9 cellular contexts compared by ENCODE assay signal in the genomic region with DNA sequence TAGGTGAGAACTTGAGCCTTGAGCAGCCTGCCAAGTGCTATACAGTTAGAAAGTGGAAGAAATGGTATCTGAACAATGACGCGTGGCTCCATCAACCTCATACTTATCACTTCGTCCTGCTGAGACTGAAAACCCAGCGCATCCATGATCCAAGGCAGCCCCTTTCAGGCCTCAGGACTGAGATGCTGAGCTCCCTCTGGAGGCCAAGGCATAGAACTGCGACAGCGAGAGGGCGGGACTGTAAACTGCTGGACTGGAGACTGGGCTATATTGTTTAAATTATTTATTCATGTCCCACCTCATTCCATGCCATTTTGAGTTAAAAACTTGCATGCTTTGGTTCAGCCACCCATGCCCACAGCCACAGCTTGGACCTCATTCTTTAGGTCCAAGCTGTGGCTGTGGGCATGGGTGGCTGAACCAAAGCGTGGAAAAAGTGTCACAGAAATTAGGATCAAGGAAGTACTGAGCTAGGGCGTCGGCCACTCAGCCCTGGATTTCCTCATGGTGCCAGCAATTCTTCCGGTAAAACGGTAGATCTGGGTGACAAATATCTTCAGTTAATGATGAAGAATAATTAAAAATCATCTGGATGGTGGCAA.
DNase-seq lines count a peak whose midpoint lies in the region; TF ChIP-seq lines count a peak whose summit lies in the region.
"Had no signal": no experiment of that assay in that cellular context is flagged by ENCODE, and none has a peak within 500 bp of the region (broad histone marks: within the 10 kb centered on the region; RNA-seq: fewer than 3 reads in every experiment).

No MANE protein-coding gene starts in this region.

- DNase-seq in EL = peak; percentile 27
- no peak for DNase-seq in HFFc6
- DNase-seq in SJCRH30 = peak; percentile 29 to 57
- DNase-seq in foreskin melanocyte = peak; percentile 52
- DNase-seq in progenitor cell of endocrine pancreas (ENCODE audit: low spot score, unreplicated experiment) = peak; percentile 46
- no peak for DNase-seq in tibial artery
- DNase-seq in GM19240 (ENCODE audit: insufficient read length, low spot score) = no peak
- DNase-seq in stimulated activated CD4-positive, alpha-beta T cell treated with anti-CD3 and anti-CD28 coated beads, Interleukin-4, amount 100 ng/mL, for 1 hour = no peak

- H3K9me3 Mint-ChIP-seq in HFFc6 = peaks cover 28% of the 10 kb centered on the region
- H3K9me3 Mint-ChIP-seq in progenitor cell of endocrine pancreas (ENCODE audit: low read depth) = no peaks in the 10 kb centered on the region

- no peaks in the 10 kb centered on the region for H3K27me3 ChIP-seq in SJCRH30
- no peaks in the 10 kb centered on the region for H3K27me3 ChIP-seq in tibial artery
- H3K27me3 ChIP-seq: SJSA1 had no signal

- no peaks in the 10 kb centered on the region for H3K9me3 ChIP-seq in SJCRH30 (replicated peaks)
- H3K9me3 ChIP-seq in tibial artery = no peaks in the 10 kb centered on the region
- H3K9me3 ChIP-seq: SJSA1 had no signal

- no peaks in the 10 kb centered on the region for H3K4me1 ChIP-seq in SJCRH30
- no peaks in the 10 kb centered on the region for H3K4me1 ChIP-seq in tibial artery

- no peak overlapping the region for H3K4me3 ChIP-seq in SJCRH30
- H3K4me3 ChIP-seq in tibial artery = no peak overlapping the region
- H3K4me3 ChIP-seq: SJSA1 had no signal

- peaks cover 1% of the 10 kb centered on the region; the same call in 1 of the 2 replicates for H3K27me3 Mint-ChIP-seq in HFFc6 (ENCODE audit: insufficient read depth)
- H3K27me3 Mint-ChIP-seq in progenitor cell of endocrine pancreas = no peaks in the 10 kb centered on the region

- intact Hi-C loops in tibial artery (cut with DNase I; ENCODE audit: low total_unique reads) = no loop called here

- H3K36me3 ChIP-seq in SJCRH30 = no peaks in the 10 kb centered on the region
- no peaks in the 10 kb centered on the region for H3K36me3 ChIP-seq in tibial artery
- H3K36me3 ChIP-seq: SJSA1 had no signal

- peak; percentile 55 for TF ChIP-seq CTCF in HFFc6 (IDR thresholded peaks at IDR 0.05)
- peak; percentile 77 for TF ChIP-seq CTCF in progenitor cell of endocrine pancreas (IDR thresholded peaks at IDR 0.05; ENCODE audit: unreplicated experiment)
- peak in 1 of 2 experiments; percentile 14 for TF ChIP-seq CTCF in tibial artery (IDR thresholded peaks at IDR 0.05)

- H3K4me1 Mint-ChIP-seq in HFFc6 (ENCODE audit: low read depth) (no peaks in the 10 kb centered on the region), progenitor cell of endocrine pancreas (ENCODE audit: low read depth) (no peaks in the 10 kb centered on the region)

- no peak overlapping the region for H3K4me3 Mint-ChIP-seq in HFFc6
- H3K4me3 Mint-ChIP-seq in progenitor cell of endocrine pancreas (ENCODE audit: low read depth) = no peak overlapping the region

- H3K27ac Mint-ChIP-seq in HFFc6 = no peak overlapping the region
- peak overlapping the region; percentile 90 for H3K27ac Mint-ChIP-seq in progenitor cell of endocrine pancreas

- no peak overlapping the region for H3K27ac ChIP-seq in SJCRH30
- no peak overlapping the region for H3K27ac ChIP-seq in tibial artery
- H3K27ac ChIP-seq: SJSA1 had no signal

- H3K36me3 Mint-ChIP-seq in HFFc6 (ENCODE audit: low read depth) (no peaks in the 10 kb centered on the region), progenitor cell of endocrine pancreas (ENCODE audit: insufficient read depth) (no peaks in the 10 kb centered on the region)

Comparison
In these comparisons a context has a peak if more than half of its experiments do, and no peak if none do; other contexts are left out.
1. DNase-seq: peak in EL (single experiment), SJCRH30 (2 of 2), foreskin melanocyte (single experiment) and progenitor cell of endocrine pancreas (single experiment); none in HFFc6 (single experiment), tibial artery (0 of 2), GM19240 (single experiment) and stimulated activated CD4-positive, alpha-beta T cell treated with anti-CD3 and anti-CD28 coated beads, Interleukin-4, amount 100 ng/mL, for 1 hour (single experiment).